1 cellular context compared by ENCODE assay signal in the genomic region with DNA sequence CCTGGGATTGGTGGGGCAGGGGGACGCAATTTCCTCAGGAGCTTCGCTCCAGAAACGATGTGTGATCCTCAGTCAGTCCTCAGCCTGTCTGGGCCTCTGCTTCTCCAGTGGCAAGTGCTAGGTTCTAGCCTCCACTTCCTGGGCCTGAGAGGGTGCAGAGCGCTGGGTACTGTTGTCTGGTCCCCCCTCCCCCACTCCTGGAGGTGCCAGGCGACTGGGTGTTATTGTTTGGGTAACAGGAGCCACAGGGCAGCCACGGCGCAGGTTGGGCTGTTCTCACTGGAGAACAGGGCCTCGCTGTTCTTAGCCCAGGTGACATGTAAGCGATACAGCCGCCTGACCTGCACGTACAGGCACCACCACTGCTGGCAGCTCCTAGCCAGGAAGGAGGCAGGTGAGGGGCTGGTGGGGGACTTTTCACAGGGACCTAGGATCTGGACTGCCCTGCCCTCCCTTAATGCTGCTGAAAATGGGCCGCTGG.
TF ChIP-seq lines count a peak whose summit lies in the region.

No MANE protein-coding gene starts in this region.

TF ChIP-seq in HEK293, 187 proteins besides CTCF, POLR2A, EP300 and RAD21:
- TF ChIP-seq, protein P1, sequence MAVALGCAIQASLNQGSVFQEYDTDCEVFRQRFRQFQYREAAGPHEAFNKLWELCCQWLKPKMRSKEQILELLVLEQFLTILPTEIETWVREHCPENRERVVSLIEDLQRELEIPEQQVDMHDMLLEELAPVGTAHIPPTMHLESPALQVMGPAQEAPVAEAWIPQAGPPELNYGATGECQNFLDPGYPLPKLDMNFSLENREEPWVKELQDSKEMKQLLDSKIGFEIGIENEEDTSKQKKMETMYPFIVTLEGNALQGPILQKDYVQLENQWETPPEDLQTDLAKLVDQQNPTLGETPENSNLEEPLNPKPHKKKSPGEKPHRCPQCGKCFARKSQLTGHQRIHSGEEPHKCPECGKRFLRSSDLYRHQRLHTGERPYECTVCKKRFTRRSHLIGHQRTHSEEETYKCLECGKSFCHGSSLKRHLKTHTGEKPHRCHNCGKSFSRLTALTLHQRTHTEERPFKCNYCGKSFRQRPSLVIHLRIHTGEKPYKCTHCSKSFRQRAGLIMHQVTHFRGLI (tag by site-specific recombination; IDR thresholded peaks at IDR 0.05), result peak; percentile 81
- TF ChIP-seq, protein P2, sequence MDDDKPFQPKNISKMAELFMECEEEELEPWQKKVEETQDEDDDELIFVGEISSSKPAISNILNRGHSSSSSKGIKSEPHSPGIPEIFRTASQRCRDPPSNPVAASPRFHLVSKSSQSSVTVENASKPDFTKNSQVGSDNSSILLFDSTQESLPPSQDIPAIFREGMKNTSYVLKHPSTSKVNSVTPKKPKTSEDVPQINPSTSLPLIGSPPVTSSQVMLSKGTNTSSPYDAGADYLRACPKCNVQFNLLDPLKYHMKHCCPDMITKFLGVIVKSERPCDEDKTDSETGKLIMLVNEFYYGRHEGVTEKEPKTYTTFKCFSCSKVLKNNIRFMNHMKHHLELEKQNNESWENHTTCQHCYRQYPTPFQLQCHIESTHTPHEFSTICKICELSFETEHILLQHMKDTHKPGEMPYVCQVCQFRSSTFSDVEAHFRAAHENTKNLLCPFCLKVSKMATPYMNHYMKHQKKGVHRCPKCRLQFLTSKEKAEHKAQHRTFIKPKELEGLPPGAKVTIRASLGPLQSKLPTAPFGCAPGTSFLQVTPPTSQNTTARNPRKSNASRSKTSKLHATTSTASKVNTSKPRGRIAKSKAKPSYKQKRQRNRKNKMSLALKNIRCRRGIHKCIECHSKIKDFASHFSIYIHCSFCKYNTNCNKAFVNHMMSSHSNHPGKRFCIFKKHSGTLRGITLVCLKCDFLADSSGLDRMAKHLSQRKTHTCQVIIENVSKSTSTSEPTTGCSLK (tag by site-specific recombination; IDR thresholded peaks at IDR 0.05), result no peak
- 0 out of 2 replicates have a peak, but pooled peaks have one; percentile 15 for TF ChIP-seq ZBTB20 (tag by site-specific recombination; IDR thresholded peaks at IDR 0.05)
- TF ChIP-seq, protein P3, sequence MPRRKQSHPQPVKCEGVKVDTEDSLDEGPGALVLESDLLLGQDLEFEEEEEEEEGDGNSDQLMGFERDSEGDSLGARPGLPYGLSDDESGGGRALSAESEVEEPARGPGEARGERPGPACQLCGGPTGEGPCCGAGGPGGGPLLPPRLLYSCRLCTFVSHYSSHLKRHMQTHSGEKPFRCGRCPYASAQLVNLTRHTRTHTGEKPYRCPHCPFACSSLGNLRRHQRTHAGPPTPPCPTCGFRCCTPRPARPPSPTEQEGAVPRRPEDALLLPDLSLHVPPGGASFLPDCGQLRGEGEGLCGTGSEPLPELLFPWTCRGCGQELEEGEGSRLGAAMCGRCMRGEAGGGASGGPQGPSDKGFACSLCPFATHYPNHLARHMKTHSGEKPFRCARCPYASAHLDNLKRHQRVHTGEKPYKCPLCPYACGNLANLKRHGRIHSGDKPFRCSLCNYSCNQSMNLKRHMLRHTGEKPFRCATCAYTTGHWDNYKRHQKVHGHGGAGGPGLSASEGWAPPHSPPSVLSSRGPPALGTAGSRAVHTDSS (tag by site-specific recombination; IDR thresholded peaks at IDR 0.05), result no peak
- TF ChIP-seq, protein P4, sequence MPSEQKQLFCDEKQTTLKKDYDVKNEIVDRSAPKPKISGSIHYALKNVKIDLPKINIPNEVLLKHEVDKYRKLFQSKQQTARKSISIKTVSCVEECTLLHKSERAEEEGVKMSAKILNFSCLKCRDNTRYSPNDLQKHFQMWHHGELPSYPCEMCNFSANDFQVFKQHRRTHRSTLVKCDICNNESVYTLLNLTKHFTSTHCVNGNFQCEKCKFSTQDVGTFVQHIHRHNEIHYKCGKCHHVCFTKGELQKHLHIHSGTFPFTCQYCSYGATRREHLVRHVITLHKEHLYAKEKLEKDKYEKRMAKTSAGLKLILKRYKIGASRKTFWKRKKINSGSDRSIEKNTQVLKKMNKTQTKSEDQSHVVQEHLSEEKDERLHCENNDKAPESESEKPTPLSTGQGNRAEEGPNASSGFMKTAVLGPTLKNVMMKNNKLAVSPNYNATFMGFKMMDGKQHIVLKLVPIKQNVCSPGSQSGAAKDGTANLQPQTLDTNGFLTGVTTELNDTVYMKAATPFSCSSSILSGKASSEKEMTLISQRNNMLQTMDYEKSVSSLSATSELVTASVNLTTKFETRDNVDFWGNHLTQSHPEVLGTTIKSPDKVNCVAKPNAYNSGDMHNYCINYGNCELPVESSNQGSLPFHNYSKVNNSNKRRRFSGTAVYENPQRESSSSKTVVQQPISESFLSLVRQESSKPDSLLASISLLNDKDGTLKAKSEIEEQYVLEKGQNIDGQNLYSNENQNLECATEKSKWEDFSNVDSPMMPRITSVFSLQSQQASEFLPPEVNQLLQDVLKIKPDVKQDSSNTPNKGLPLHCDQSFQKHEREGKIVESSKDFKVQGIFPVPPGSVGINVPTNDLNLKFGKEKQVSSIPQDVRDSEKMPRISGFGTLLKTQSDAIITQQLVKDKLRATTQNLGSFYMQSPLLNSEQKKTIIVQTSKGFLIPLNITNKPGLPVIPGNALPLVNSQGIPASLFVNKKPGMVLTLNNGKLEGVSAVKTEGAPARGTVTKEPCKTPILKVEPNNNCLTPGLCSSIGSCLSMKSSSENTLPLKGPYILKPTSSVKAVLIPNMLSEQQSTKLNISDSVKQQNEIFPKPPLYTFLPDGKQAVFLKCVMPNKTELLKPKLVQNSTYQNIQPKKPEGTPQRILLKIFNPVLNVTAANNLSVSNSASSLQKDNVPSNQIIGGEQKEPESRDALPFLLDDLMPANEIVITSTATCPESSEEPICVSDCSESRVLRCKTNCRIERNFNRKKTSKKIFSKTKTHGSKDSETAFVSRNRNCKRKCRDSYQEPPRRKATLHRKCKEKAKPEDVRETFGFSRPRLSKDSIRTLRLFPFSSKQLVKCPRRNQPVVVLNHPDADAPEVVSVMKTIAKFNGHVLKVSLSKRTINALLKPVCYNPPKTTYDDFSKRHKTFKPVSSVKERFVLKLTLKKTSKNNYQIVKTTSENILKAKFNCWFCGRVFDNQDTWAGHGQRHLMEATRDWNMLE (tag by site-specific recombination; conservative IDR thresholded peaks at IDR 0.05; ENCODE audit: low read depth), result no peak
